8 cellular contexts compared by ENCODE assay signal in the genomic region with DNA sequence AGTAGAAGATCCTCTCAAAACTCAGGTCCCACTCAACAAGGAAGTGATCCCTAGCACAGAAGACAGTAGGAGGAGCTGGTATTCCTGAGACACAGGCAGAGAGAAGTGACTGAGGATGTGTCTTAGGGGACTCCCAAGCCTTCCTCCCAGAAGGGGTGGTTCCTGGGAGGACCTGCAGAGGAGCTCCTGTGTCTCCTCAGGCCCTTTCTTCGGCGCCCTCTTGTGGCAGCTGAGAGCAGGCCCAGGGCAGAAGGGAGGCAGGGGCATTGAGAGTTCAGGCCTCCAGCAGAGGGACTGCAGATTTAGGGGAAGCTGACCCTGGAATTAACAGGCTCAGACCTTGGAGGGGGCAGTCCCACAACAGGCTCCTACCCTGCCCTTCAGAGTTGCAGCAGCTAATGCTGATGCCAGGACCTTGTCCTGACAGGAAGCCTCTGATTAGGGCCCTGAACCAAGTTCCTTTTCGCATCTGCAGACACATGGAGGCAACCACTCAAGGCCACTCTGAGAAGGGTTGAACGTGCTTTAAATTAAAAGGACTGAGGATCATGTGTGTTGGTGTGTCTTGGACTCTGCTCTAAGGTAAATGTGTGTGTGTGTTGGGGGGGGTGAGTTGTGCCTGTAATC.
A peak's percentile ranks its signal among the peaks of the same experiment; 100 is the strongest.
DNase-seq lines count a peak whose midpoint lies in the region; ATAC-seq and TF ChIP-seq lines count a peak whose summit lies in the region.
"Not testable (repeated sequence)": the region's sequence is repeated elsewhere in the genome, so short reads cannot be mapped to it uniquely, and the experiment has no call there.

No MANE protein-coding gene starts in this region.

- not testable (repeated sequence) for H3K9me2 ChIP-seq in HCT116 (ENCODE audit: insufficient read depth); PC-3 (replicated peaks; ENCODE audit: low read length)

- TF ChIP-seq CTCF in GM13976 (IDR thresholded peaks at IDR 0.05; ENCODE audit: borderline replicate concordance, control extremely low read depth, extremely low read depth, insufficient read depth, missing control alignments) = peak; percentile 61
- peak; percentile 63 to 73 (median 70) for TF ChIP-seq CTCF in HCT116 (IDR thresholded peaks at IDR 0.05 in 2 of 3, conservative IDR thresholded peaks at IDR 0.05 in 1 of 3; ENCODE audit: borderline replicate concordance in 1 of 3, insufficient read depth in 1 of 3, low read depth in 2 of 3, low read length in 2 of 3)
- TF ChIP-seq CTCF in IMR-90 (conservative IDR thresholded peaks at IDR 0.05; ENCODE audit: low read depth, low read length) = peak; percentile 49
- TF ChIP-seq CTCF in PC-3 (conservative IDR thresholded peaks at IDR 0.05; ENCODE audit: low read depth, low read length) = peak; percentile 65
- peak; percentile 59 for TF ChIP-seq CTCF in endothelial cell (IDR thresholded peaks at IDR 0.05; ENCODE audit: unreplicated experiment)

- H3K23ac ChIP-seq in IMR-90 (ENCODE audit: low read depth, low read length); mesenchymal stem cell (ENCODE audit: low read length in 2 of 2): not testable (repeated sequence)

- H3K18ac ChIP-seq in IMR-90 (ENCODE audit: low read depth, low read length); mesenchymal stem cell (ENCODE audit: low read depth in 1 of 2, low read length in 2 of 2): not testable (repeated sequence)

- H3K9me3 ChIP-seq in HCT116 (ENCODE audit: control insufficient read depth in 1 of 2, insufficient read depth in 1 of 2, low read depth in 1 of 2, low read length in 2 of 2); IMR-90 (ENCODE audit: control insufficient read depth, insufficient read depth, low read length); PC-3 (ENCODE audit: low read length); mesenchymal stem cell (ENCODE audit: control insufficient read depth, low read length): not testable (repeated sequence)

- not testable (repeated sequence) for H2BK15ac ChIP-seq in IMR-90 (ENCODE audit: low read depth, low read length); mesenchymal stem cell (ENCODE audit: low read depth, poor library complexity, severe bottlenecking)

- H3K79me1 ChIP-seq in IMR-90 (ENCODE audit: low read depth in 1 of 2, low read length in 2 of 2); mesenchymal stem cell (replicated peaks; ENCODE audit: low read length, poor library complexity, severe bottlenecking): not testable (repeated sequence)

- dilution Hi-C loops in IMR-90 (cut with HindIII; ENCODE audit: low sequenced_read_pairs, unreplicated experiment) = not testable (repeated sequence)

- ATAC-seq in HCT116 = peak; percentile 82
- ATAC-seq in IMR-90 (ENCODE audit: low read depth) = peak; percentile 84
- peak; percentile 98 for ATAC-seq in PC-3

- BruUV-seq in HCT116 (replicated peaks; lab: Mats Ljungman, UMichigan); IMR-90 (replicated peaks; lab: Mats Ljungman, UMichigan); PC-3 (replicated peaks; lab: Mats Ljungman, UMichigan): not testable (repeated sequence)

- peaks cover 49% of the 10 kb centered on the region for H3K4me1 Mint-ChIP-seq in endothelial cell (ENCODE audit: unreplicated experiment)

- H2BK5ac ChIP-seq in IMR-90 (ENCODE audit: low read depth, low read length, poor library complexity, severe bottlenecking); mesenchymal stem cell (ENCODE audit: low read depth, low read length, poor library complexity, severe bottlenecking): not testable (repeated sequence)

- DNase-seq in A172 (ENCODE audit: low spot score) (peak; percentile 81), IMR-90 (peak; percentile 17), PC-3 (peak; percentile 72), endothelial cell (ENCODE audit: low spot score) (peak; percentile 71), mesenchymal stem cell (peak; percentile 61)
- DNase-seq in GM13976 (ENCODE audit: low spot score); HCT116 (ENCODE audit: low read depth, low spot score): not testable (repeated sequence)
- DNase-seq in activated T-cell treated with anti-CD3 and anti-CD28 coated beads, Interleukin-2, amount 50 U/mL, for 1 hour = peak; percentile 65

- H3K4ac ChIP-seq in IMR-90 (ENCODE audit: low read depth, low read length); mesenchymal stem cell (ENCODE audit: low read depth in 1 of 2, low read length in 2 of 2): not testable (repeated sequence)

- not testable (repeated sequence) for H3K56ac ChIP-seq in IMR-90 (ENCODE audit: extremely low read depth, insufficient read depth, low read length)

- intact Hi-C loops in HCT116 (cut with micrococcal nuclease); IMR-90 (cut with micrococcal nuclease): not testable (repeated sequence)
- intact Hi-C loops in PC-3 (cut with micrococcal nuclease) = loop anchor here (10.0 kb wide), 1 partner anchor 441 kb away; no protein-coding TSS in a partner anchor

- H2AK5ac ChIP-seq in IMR-90 (ENCODE audit: low read depth, low read length); mesenchymal stem cell (ENCODE audit: low read length, severe bottlenecking): not testable (repeated sequence)

- not testable (repeated sequence) for H3F3A ChIP-seq in PC-3 (ENCODE audit: low read length, unreplicated experiment)

- H2AK9ac ChIP-seq in IMR-90 (replicated peaks; ENCODE audit: low read depth, low read length, poor library complexity) = not testable (repeated sequence)

- H3K4me3 ChIP-seq in HCT116 (replicated peaks in 1 of 2; ENCODE audit: low read depth in 1 of 2, low read length in 2 of 2); IMR-90 (ENCODE audit: insufficient read depth, low read depth, low read length); PC-3 (ENCODE audit: low read length); mesenchymal stem cell (ENCODE audit: insufficient read depth in 1 of 2, low read depth in 1 of 2, low read length in 2 of 2): not testable (repeated sequence)

- not testable (repeated sequence) for H3K27me3 Mint-ChIP-seq in endothelial cell (ENCODE audit: unreplicated experiment)

- not testable (repeated sequence) for H3K9ac ChIP-seq in HCT116 (ENCODE audit: low read length); IMR-90 (ENCODE audit: low read depth, low read length); PC-3 (ENCODE audit: low read length); mesenchymal stem cell (ENCODE audit: low read length)

- H3K4me2 ChIP-seq in HCT116 (ENCODE audit: low read length); IMR-90 (ENCODE audit: low read depth, low read length); PC-3 (ENCODE audit: low read length); mesenchymal stem cell (ENCODE audit: low read length, poor library complexity, severe bottlenecking): not testable (repeated sequence)

- not testable (repeated sequence) for H3K9me3 Mint-ChIP-seq in endothelial cell (ENCODE audit: unreplicated experiment)

- H2BK12ac ChIP-seq in mesenchymal stem cell (ENCODE audit: low read length in 2 of 2) = not testable (repeated sequence)

- H3K4me1 ChIP-seq in HCT116 (ENCODE audit: control insufficient read depth in 1 of 2, insufficient read depth in 2 of 2, low read length in 2 of 2) = peaks cover 9 to 19% of the 10 kb centered on the region in 2 experiments
- H3K4me1 ChIP-seq in IMR-90 (ENCODE audit: control insufficient read depth, insufficient read depth, low read length); PC-3 (ENCODE audit: insufficient read depth, low read length); mesenchymal stem cell (ENCODE audit: control insufficient read depth, insufficient read depth, low read depth, low read length): not testable (repeated sequence)

- not testable (repeated sequence) for H3K36me3 Mint-ChIP-seq in endothelial cell (ENCODE audit: low read depth, unreplicated experiment)

- H4K91ac ChIP-seq in IMR-90 (ENCODE audit: insufficient read depth, low read depth, low read length); mesenchymal stem cell (ENCODE audit: low read length): not testable (repeated sequence)

- POLR2A ChIA-PET in HCT116 (lab: Charles Lee) = interaction anchor here (0.9 kb wide), 1 partner anchor 14 kb away, joined by 3 read pairs; no protein-coding TSS in a partner anchor
- POLR2A ChIA-PET in IMR-90 (lab: Charles Lee; ENCODE audit: unreplicated experiment); PC-3 (lab: Charles Lee; ENCODE audit: unreplicated experiment): not testable (repeated sequence)

- not testable (repeated sequence) for H3K36me3 ChIP-seq in HCT116 (ENCODE audit: control insufficient read depth in 1 of 2, insufficient read depth in 2 of 2, low read length in 2 of 2); IMR-90 (ENCODE audit: control insufficient read depth, insufficient read depth, low read length); PC-3 (ENCODE audit: low read depth, low read length); mesenchymal stem cell (ENCODE audit: control insufficient read depth in 1 of 2, insufficient read depth in 2 of 2, low read depth in 1 of 2, low read length in 2 of 2)

- not testable (repeated sequence) for H3K4me3 Mint-ChIP-seq in endothelial cell (ENCODE audit: unreplicated experiment)

- not testable (repeated sequence) for H2BK20ac ChIP-seq in IMR-90 (ENCODE audit: low read depth, low read length)

- in situ Hi-C loops in GM13976 (cut with MboI; ENCODE audit: low sequenced_read_pairs, unreplicated experiment) = loop anchor here (25.0 kb wide), 1 partner anchor 433 kb away; the partner anchor contains the start of genes EPDR1 and SFRP4
- in situ Hi-C loops in IMR-90 (cut with MboI; ENCODE audit: low sequenced_read_pairs) = not testable (repeated sequence)

- H3K27ac ChIP-seq in HCT116 (ENCODE audit: low read depth, low read length); IMR-90 (ENCODE audit: insufficient read depth, low read length); PC-3 (ENCODE audit: low read length); mesenchymal stem cell (ENCODE audit: low read length, poor library complexity, severe bottlenecking): not testable (repeated sequence)

- TF ChIP-seq RAD21 in HCT116 (IDR thresholded peaks at IDR 0.05; ENCODE audit: low read depth) = peak; percentile 29; the same call in 1 of the 2 replicates
- TF ChIP-seq RAD21 in IMR-90 (IDR thresholded peaks at IDR 0.05; ENCODE audit: low read length) = peak; percentile 37; the same call in 1 of the 2 replicates

- H2AFZ ChIP-seq in HCT116 (ENCODE audit: low read depth, low read length, poor library complexity, severe bottlenecking); IMR-90 (replicated peaks; ENCODE audit: low read length, poor library complexity); PC-3 (ENCODE audit: low read length); mesenchymal stem cell (ENCODE audit: low read depth, low read length): not testable (repeated sequence)

- not testable (repeated sequence) for H3K14ac ChIP-seq in IMR-90 (replicated peaks; ENCODE audit: low read depth, low read length); mesenchymal stem cell (ENCODE audit: low read length in 2 of 2)

- not testable (repeated sequence) for H4K20me1 ChIP-seq in HCT116 (ENCODE audit: insufficient read depth); IMR-90 (ENCODE audit: insufficient read depth, low read length); PC-3 (ENCODE audit: low read length)

- not testable (repeated sequence) for H3K9me1 ChIP-seq in IMR-90 (ENCODE audit: insufficient read depth, low read length)

- peak overlapping the region; percentile 67 for H3K27ac Mint-ChIP-seq in endothelial cell (ENCODE audit: unreplicated experiment)

- not testable (repeated sequence) for TF ChIP-seq POLR2A in HCT116 (IDR thresholded peaks at IDR 0.05; ENCODE audit: borderline replicate concordance, extremely low read depth, insufficient read depth, insufficient read length); IMR-90 (IDR thresholded peaks at IDR 0.05; ENCODE audit: low read depth, low read length)

- CTCF ChIA-PET in HCT116 (lab: Charles Lee) (interaction anchor here (0.9 to 2.7 kb wide), 9 partner anchors 10 to 137 kb away, joined by 3 to 26 read pairs (median 5); no protein-coding TSS in a partner anchor), IMR-90 (lab: Yijun Ruan, JAX) (interaction anchor here (0.6 to 1.6 kb wide), 4 partner anchors 10 to 237 kb away, joined by 3 to 9 read pairs (median 4); no protein-coding TSS in a partner anchor), PC-3 (lab: Charles Lee) (interaction anchor here (0.6 to 1.6 kb wide), 5 partner anchors 8 to 22 kb away, joined by 5 to 23 read pairs (median 5); no protein-coding TSS in a partner anchor)

- H2BK120ac ChIP-seq in IMR-90 (ENCODE audit: low read depth, low read length); mesenchymal stem cell (ENCODE audit: low read depth, low read length): not testable (repeated sequence)

- H3K27me3 ChIP-seq in HCT116 (ENCODE audit: insufficient read depth, low read length); IMR-90 (ENCODE audit: control insufficient read depth, insufficient read depth, low read length); PC-3 (ENCODE audit: low read length); mesenchymal stem cell (ENCODE audit: control insufficient read depth in 1 of 2, insufficient read depth in 1 of 2, low read length in 2 of 2): not testable (repeated sequence)

- RAD21 ChIA-PET in HCT116 (lab: Charles Lee; ENCODE audit: low non-redundant PET in 1 of 2, low total read pairs in 2 of 2, uncharacterized antibody in 2 of 2, unreplicated experiment in 2 of 2) = interaction anchor here in 1 of 2 experiments (1.0 kb wide), 1 partner anchor 10 kb away, joined by 4 read pairs; no protein-coding TSS in a partner anchor

- not testable (repeated sequence) for H4K8ac ChIP-seq in IMR-90 (ENCODE audit: low read depth in 2 of 2, low read length in 2 of 2); mesenchymal stem cell (ENCODE audit: low read length)

- not testable (repeated sequence) for H3K79me2 ChIP-seq in HCT116 (ENCODE audit: insufficient read depth, low read length); PC-3 (ENCODE audit: low read length)

- WGBS in IMR-90 (ENCODE audit: extremely low coverage in 2 of 2, insufficient read length in 1 of 2), 2 experiments = no CpG with 5 or more reads among the region's 4 CpGs
- WGBS in mesenchymal stem cell = 73% methylated on average over 2 of the region's 4 CpGs

- not testable (repeated sequence) for H4K5ac ChIP-seq in IMR-90 (ENCODE audit: low read depth, low read length)
